ENCODE assay signal across 1 cellular context in genomic region chr14:73462078-73462715, GRCh38.
TF ChIP-seq lines count a peak whose summit lies in the region.

No MANE protein-coding gene starts in this region.

TF ChIP-seq in HEK293, 187 proteins besides CTCF, POLR2A, EP300 and RAD21 (continued from another document):
- TF ChIP-seq PRDM10 (tag by site-specific recombination; IDR thresholded peaks at IDR 0.05), result peak; percentile 96
- peak; percentile 43; the same call in 1 of the 2 replicates for TF ChIP-seq ZNF843 (tag by site-specific recombination; IDR thresholded peaks at IDR 0.05)
- TF ChIP-seq GLI2 (tag by site-specific recombination; IDR thresholded peaks at IDR 0.05; ENCODE audit: borderline replicate concordance, low read depth), result no peak
- TF ChIP-seq ZBTB48 (tag by site-specific recombination; IDR thresholded peaks at IDR 0.05), result peak; percentile 97
- TF ChIP-seq ZNF571 (tag by site-specific recombination; IDR thresholded peaks at IDR 0.05), result no peak
- peak; percentile 30 for TF ChIP-seq PRDM1 (tag by site-specific recombination; IDR thresholded peaks at IDR 0.05)
- TF ChIP-seq ZNF398 (tag by site-specific recombination; IDR thresholded peaks at IDR 0.05), result peak; percentile 99
